ENCODE assay signal across 14 cellular contexts in genomic region chr7:48458701-48459509, GRCh38.
"Had no signal": no experiment of that assay in that cellular context is flagged by ENCODE, and none has a peak within 500 bp of the region (broad histone marks: within the 10 kb centered on the region; RNA-seq: fewer than 3 reads in every experiment).

No MANE protein-coding gene starts in this region.

- DNase-seq: activated CD4-positive, alpha-beta memory T cell treated with anti-CD3 and anti-CD28 coated beads for 36 hours; activated CD4-positive, CD25-positive, alpha-beta regulatory T cell treated with anti-CD3 and anti-CD28 coated beads, Interleukin-2, amount 50 U/mL, for 72 hours; activated gamma-delta T cell; activated naive CD8-positive, alpha-beta T cell treated with anti-CD3 and anti-CD28 coated beads, Interleukin-2, amount 10 ng/mL, durations not matched to agents 7 days and 5 days; activated T-cell treated with anti-CD3 and anti-CD28 coated beads, Interleukin-2, amount 50 U/mL, for 48 hours; heart right ventricle; left ventricle myocardium inferior; mesendoderm; pancreas; stimulated activated CD4-positive, alpha-beta T cell treated with anti-CD3 and anti-CD28 coated beads, Interleukin-4, amount 100 ng/mL, for 1 hour; stimulated activated CD8-positive, alpha-beta memory T cell treated with anti-CD3 and anti-CD28 coated beads, Interleukin-4, amount 100 ng/mL, for 48 hours; uterus had no signal

- ATAC-seq: heart right ventricle, pancreas had no signal

- H3K4me3 ChIP-seq: ascending aorta, cardiac muscle cell, heart right ventricle, left ventricle myocardium inferior, pancreas, uterus had no signal
